In the genomic region with DNA sequence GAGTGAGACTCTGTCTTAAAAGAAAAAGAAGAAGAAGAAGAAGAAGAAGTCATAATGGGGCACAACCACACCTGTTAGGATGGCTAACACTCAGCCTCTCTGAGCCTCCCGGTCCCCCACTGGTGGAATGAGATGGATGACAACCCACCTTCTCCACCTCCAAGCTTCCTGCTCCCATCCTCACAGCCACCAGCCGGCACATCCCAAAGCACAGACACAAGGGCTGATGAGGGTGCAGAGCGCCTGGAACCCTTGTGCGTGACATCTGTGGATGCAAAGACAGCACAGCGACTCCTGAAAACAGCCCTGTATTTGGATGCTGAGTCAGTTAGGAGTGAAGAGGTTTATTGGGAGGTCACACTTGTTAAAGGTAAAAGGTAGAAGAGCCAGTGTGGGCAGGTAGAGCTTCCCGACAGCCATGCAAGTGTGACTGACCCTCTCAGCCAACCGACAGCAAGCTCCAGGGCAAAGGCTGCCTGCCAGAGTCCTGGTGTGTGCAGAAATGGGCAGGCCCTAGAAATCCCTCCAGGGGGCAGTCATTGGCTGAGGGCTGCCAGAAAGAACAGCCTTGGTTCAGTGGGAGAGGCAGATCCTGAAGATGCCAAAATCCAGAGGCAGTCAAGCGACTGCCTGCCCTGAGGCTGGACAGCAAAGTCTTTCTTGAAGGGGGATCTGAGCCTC, we compare ENCODE assay signal across 9 cellular contexts. TPM values are rescaled to one million over a fixed set of nuclear protein-coding genes. Genes with fewer than 3 reads are reported as not detected.
A peak's percentile ranks its signal among the peaks of the same experiment; 100 is the strongest.
DNase-seq lines count a peak whose midpoint lies in the region; ATAC-seq and TF ChIP-seq lines count a peak whose summit lies in the region.
"Had no signal": no experiment of that assay in that cellular context is flagged by ENCODE, and none has a peak within 500 bp of the region (broad histone marks: within the 10 kb centered on the region; RNA-seq: fewer than 3 reads in every experiment).

No MANE protein-coding gene starts in this region.

- H3K27ac ChIP-seq in brain microvascular endothelial cell (no peak overlapping the region), stomach (no peak overlapping the region), upper lobe of left lung (no peak overlapping the region)
- H3K27ac ChIP-seq: ovary had no signal

- TF ChIP-seq EP300 in stomach (IDR thresholded peaks at IDR 0.05) (no peak), upper lobe of left lung (IDR thresholded peaks at IDR 0.05) (no peak)

- H3K4me3 Mint-ChIP-seq in nephron progenitor cell, result no peak overlapping the region

- H3K36me3 ChIP-seq in brain microvascular endothelial cell (replicated peaks) (no peaks in the 10 kb centered on the region), stomach (no peaks in the 10 kb centered on the region), upper lobe of left lung (no peaks in the 10 kb centered on the region)
- H3K36me3 ChIP-seq: ovary had no signal

- peaks cover 11% of the 10 kb centered on the region for H3K9me3 Mint-ChIP-seq in nephron progenitor cell

- no peak overlapping the region for H3K27ac Mint-ChIP-seq in nephron progenitor cell

- no peaks in the 10 kb centered on the region for H3K27me3 ChIP-seq in brain microvascular endothelial cell (replicated peaks)
- peaks cover 0 to 87% (median 9%) of the 10 kb centered on the region in 3 donors for H3K27me3 ChIP-seq in stomach
- no peaks in the 10 kb centered on the region for H3K27me3 ChIP-seq in upper lobe of left lung
- H3K27me3 ChIP-seq: ovary had no signal

- intact Hi-C loops in stomach (cut with DNase I; ENCODE audit: low total_unique reads), result loop anchor here (10.0 kb wide), 1 partner anchor 214 kb away; no protein-coding TSS in a partner anchor

- ATAC-seq in upper lobe of left lung (ENCODE audit: low FRiP score in 2 of 2), result no peak

- H3K9me3 ChIP-seq in stomach (peaks cover 0 to 19% (median 15%) of the 10 kb centered on the region in 4 donors), upper lobe of left lung (peaks cover 0 to 13% (median 9%) of the 10 kb centered on the region in 4 donors)
- H3K9me3 ChIP-seq: ovary had no signal

- TF ChIP-seq CTCF in brain microvascular endothelial cell (IDR thresholded peaks at IDR 0.05; ENCODE audit: low read depth, low read length, missing control alignments), result peak; percentile 74
- TF ChIP-seq CTCF in nephron progenitor cell (IDR thresholded peaks at IDR 0.05), result peak; percentile 45
- no peak for TF ChIP-seq CTCF in stomach (IDR thresholded peaks at IDR 0.05)
- no peak for TF ChIP-seq CTCF in upper lobe of left lung (IDR thresholded peaks at IDR 0.05)

- H3K4me1 Mint-ChIP-seq in nephron progenitor cell, result no peaks in the 10 kb centered on the region

- peak; percentile 49 for DNase-seq in SKM-1 treated with dmso at 0.1 percent for 144 hours (lab: John Stamatoyannopoulos, UW; ENCODE audit: unreplicated experiment)
- DNase-seq in SKM-1 (lab: John Stamatoyannopoulos, UW; ENCODE audit: unreplicated experiment), result no peak
- peak; percentile 42 for DNase-seq in NCI-H146 (lab: John Stamatoyannopoulos, UW)
- DNase-seq in brain microvascular endothelial cell, result peak; percentile 25
- DNase-seq in nephron progenitor cell, result peak; percentile 61
- DNase-seq in effector CD8-positive, alpha-beta T cell (lab: John Stamatoyannopoulos, UW), result no peak
- DNase-seq in stomach, result no peak
- DNase-seq in upper lobe of left lung, result no peak

- WGBS in stomach, 5 donors, result 61 to 74% (median 64%) methylated on average over 8 of the region's 8 CpGs
- WGBS in upper lobe of left lung, 2 donors, result 61 to 70% methylated on average over 8 of the region's 8 CpGs

- H3K4me3 ChIP-seq in brain microvascular endothelial cell (ENCODE audit: low read depth, low read length), result no peak overlapping the region
- no peak overlapping the region for H3K4me3 ChIP-seq in stomach
- H3K4me3 ChIP-seq in upper lobe of left lung, result no peak overlapping the region
- H3K4me3 ChIP-seq: ovary had no signal

- peaks cover 88% of the 10 kb centered on the region for H3K27me3 Mint-ChIP-seq in nephron progenitor cell (ENCODE audit: low read depth, poor library complexity)

- H3K36me3 Mint-ChIP-seq in nephron progenitor cell (ENCODE audit: low read depth), result no peaks in the 10 kb centered on the region

- in situ Hi-C loops in brain microvascular endothelial cell (cut with HindIII; ENCODE audit: low pct_ligation_motif_present, low sequenced_read_pairs), result no loop called here

- TF ChIP-seq POLR2A in stomach (IDR thresholded peaks at IDR 0.05) (no peak), upper lobe of left lung (IDR thresholded peaks at IDR 0.05) (no peak)

- no peaks in the 10 kb centered on the region for H3K4me1 ChIP-seq in stomach
- no peaks in the 10 kb centered on the region for H3K4me1 ChIP-seq in upper lobe of left lung

RNA-seq across cellular contexts. Expression of gene MAN2B2, which starts 26.6 kb away (rescaled TPM):
- 10 to 100 TPM in 4 of 5 donors, 1 to 10 TPM in 1; 9.0 to 49.4 (median 28.6) TPM for total RNA-seq in stomach
- polyA plus RNA-seq in stomach, result 1 to 10 TPM; 6.1 to 8.9 (median 8.7) TPM
- total RNA-seq in upper lobe of left lung, result 10 to 100 TPM; 17.4 to 44.0 (median 35.4) TPM

Comparison
In these comparisons a context has a peak if more than half of its experiments do, and no peak if none do; other contexts are left out.
1. DNase-seq: peak in SKM-1 treated with dmso at 0.1 percent for 144 hours (single experiment), NCI-H146 (single experiment), brain microvascular endothelial cell (single experiment) and nephron progenitor cell (single experiment); none in SKM-1 (single experiment), effector CD8-positive, alpha-beta T cell (single experiment), stomach (single experiment) and upper lobe of left lung (0 of 2).
2. CTCF ChIP-seq: peak in brain microvascular endothelial cell (single experiment) and nephron progenitor cell (single experiment); none in stomach (0 of 7) and upper lobe of left lung (0 of 6).